Comparison of ENCODE assay signal across 13 cellular contexts in genomic region chr3:186170516-186170915, GRCh38.
"Had no signal": no experiment of that assay in that cellular context is flagged by ENCODE, and none has a peak within 500 bp of the region (broad histone marks: within the 10 kb centered on the region; RNA-seq: fewer than 3 reads in every experiment).

No MANE protein-coding gene starts in this region.

- H3K9me3 ChIP-seq: esophagus squamous epithelium, ovary, thyroid gland had no signal

- H3K4me1 ChIP-seq: foreskin keratinocyte, thyroid gland had no signal

- FAIRE-seq: colon, urothelium cell line had no signal

- DNase-seq: esophagus squamous epithelium; foreskin keratinocyte; mammary epithelial cell; naive thymus-derived CD4-positive, alpha-beta T cell; nephron progenitor cell; ovary; right cardiac atrium; stimulated activated CD4-positive, alpha-beta T cell treated with anti-CD3 and anti-CD28 coated beads, Interleukin-2, amount 100 ng/mL, for 48 hours; stimulated activated naive CD4-positive, alpha-beta T cell treated with Interleukin-2 at 50 U/mL for 16 hours; thyroid gland had no signal

- H3K4me2 ChIP-seq: smooth muscle cell had no signal

- H3K27me3 ChIP-seq: esophagus squamous epithelium, ovary, thyroid gland had no signal

- H3K36me3 ChIP-seq: esophagus squamous epithelium, ovary, thyroid gland had no signal

- H3K27ac ChIP-seq: esophagus squamous epithelium, foreskin keratinocyte, ovary, thyroid gland had no signal

- ATAC-seq: foreskin keratinocyte; naive thymus-derived CD4-positive, alpha-beta T cell; right cardiac atrium had no signal

- H3K4me3 ChIP-seq: esophagus squamous epithelium, ovary, smooth muscle cell, thyroid gland had no signal
